Comparison of ENCODE assay signal across 14 cellular contexts in genomic region chr1:240803151-240803550, GRCh38.
DNase-seq lines count a peak whose midpoint lies in the region; ATAC-seq, FAIRE-seq and TF ChIP-seq lines count a peak whose summit lies in the region.
"Had no signal": no experiment of that assay in that cellular context is flagged by ENCODE, and none has a peak within 500 bp of the region (broad histone marks: within the 10 kb centered on the region; RNA-seq: fewer than 3 reads in every experiment).

No MANE protein-coding gene starts in this region.

- no TSS peak for BruUV-seq in HepG2 (replicated peaks; lab: Mats Ljungman, UMichigan)

- TF ChIP-seq POLR2A in HepG2 (IDR thresholded peaks at IDR 0.05; ENCODE audit: insufficient read depth in 1 of 2, low read depth in 2 of 2, low read length in 2 of 2) = no peak

- H3K4me3 ChIP-seq in liver (ENCODE audit: low read depth in 1 of 3, low read length in 3 of 3) (no peak overlapping the region), HepG2 (replicated peaks in 1 of 3; ENCODE audit: insufficient read depth in 1 of 3, low read depth in 2 of 3, low read length in 3 of 3) (no peak overlapping the region)

- TF ChIP-seq EP300 in HepG2 (IDR thresholded peaks at IDR 0.05; ENCODE audit: low read depth in 2 of 2, low read length in 2 of 2) = no peak
- TF ChIP-seq EP300 in HepG2 (CRISPR knock-in tag; IDR thresholded peaks at IDR 0.05; ENCODE audit: borderline replicate concordance) = no peak

- no peaks in the 10 kb centered on the region for H3K79me2 ChIP-seq in HepG2 (ENCODE audit: insufficient read depth, low read length)

- H4K20me1 ChIP-seq in HepG2 (ENCODE audit: insufficient read depth, low read length) = no peaks in the 10 kb centered on the region

- H3K36me3 ChIP-seq in liver (ENCODE audit: control insufficient read depth in 4 of 4, insufficient read depth in 3 of 4, low read depth in 1 of 4, low read length in 3 of 4) (no peaks in the 10 kb centered on the region), HepG2 (replicated peaks in 1 of 2; ENCODE audit: control insufficient read depth in 1 of 2, insufficient read depth in 2 of 2, low read length in 2 of 2) (no peaks in the 10 kb centered on the region)
- H3K36me3 ChIP-seq: BE2C had no signal

- H3K9me3 ChIP-seq in liver (ENCODE audit: control insufficient read depth in 4 of 4, low read length in 3 of 4) (no peaks in the 10 kb centered on the region), HepG2 (ENCODE audit: low read length) (no peaks in the 10 kb centered on the region)
- H3K9me3 ChIP-seq: BE2C had no signal

- TF ChIP-seq CTCF in liver (IDR thresholded peaks at IDR 0.05; ENCODE audit: low read depth, low read length, missing input control) = no peak
- TF ChIP-seq CTCF in HepG2 (CRISPR knock-in tag; IDR thresholded peaks at IDR 0.05) = no peak

- H3K4me2 ChIP-seq in HepG2 (ENCODE audit: low read depth, low read length) = no peak overlapping the region

- intact Hi-C loops in HepG2 (cut with micrococcal nuclease; ENCODE audit: unreplicated experiment) = no loop called here

- TF ChIP-seq RAD21 in liver (IDR thresholded peaks at IDR 0.05) (no peak), HepG2 (CRISPR knock-in tag; IDR thresholded peaks at IDR 0.05) (no peak)

- no peak overlapping the region for H2AFZ ChIP-seq in HepG2 (ENCODE audit: low read length)

- H3K4me3 Mint-ChIP-seq in activated CD8-positive, alpha-beta T cell treated with anti-CD3 and anti-CD28 coated beads, Interleukin-2, amount 10 ng/mL, durations not matched to agents 7 days and 5 days = no peak overlapping the region
- H3K4me3 Mint-ChIP-seq: activated naive CD8-positive, alpha-beta T cell; T-helper 2 cell treated with Interferon-gamma antibody and Interleukin-4, amounts not matched to agents 5 μg/mL and 100 μg/mL, for 36 hours had no signal

- FAIRE-seq in HepG2 (lab: Jason Lieb, UNC) = no peak

- no peak overlapping the region for H3K27ac Mint-ChIP-seq in activated CD8-positive, alpha-beta T cell treated with anti-CD3 and anti-CD28 coated beads, Interleukin-2, amount 10 ng/mL, durations not matched to agents 7 days and 5 days
- H3K27ac Mint-ChIP-seq: activated naive CD8-positive, alpha-beta T cell; T-helper 2 cell treated with Interferon-gamma antibody and Interleukin-4, amounts not matched to agents 5 μg/mL and 100 μg/mL, for 36 hours had no signal

- H3K27me3 ChIP-seq in liver (ENCODE audit: control insufficient read depth in 4 of 4, insufficient read depth in 4 of 4, low read length in 3 of 4) (no peaks in the 10 kb centered on the region), HepG2 (ENCODE audit: control insufficient read depth in 1 of 2, insufficient read depth in 2 of 2, low read length in 2 of 2) (no peaks in the 10 kb centered on the region)
- H3K27me3 ChIP-seq: BE2C had no signal

- H3K9ac ChIP-seq in liver (ENCODE audit: low read depth in 1 of 2, low read length in 2 of 2) (no peak overlapping the region), HepG2 (ENCODE audit: insufficient read depth, low read depth, low read length) (no peak overlapping the region)

- POLR2A ChIA-PET in HepG2 (lab: Yijun Ruan, JAX) = no interaction called here
- POLR2A ChIA-PET in activated CD8-positive, alpha-beta T cell treated with anti-CD3 and anti-CD28 coated beads, Interleukin-2, amount 10 ng/mL, durations not matched to agents 7 days and 5 days (lab: Charles Lee) = no interaction called here

- H3K4me1 ChIP-seq in liver (ENCODE audit: control insufficient read depth in 4 of 4, insufficient read depth in 4 of 4, low read length in 3 of 4) (no peaks in the 10 kb centered on the region), HepG2 (ENCODE audit: insufficient read depth, low read length) (no peaks in the 10 kb centered on the region)
- H3K4me1 ChIP-seq: BE2C had no signal

- in situ Hi-C loops in HepG2 (cut with HindIII; ENCODE audit: extremely low pct_ligation_motif_present, low pct_unique_long_range_greater_than_20kb) = no loop called here

- no peaks in the 10 kb centered on the region for H3K4me1 Mint-ChIP-seq in activated CD8-positive, alpha-beta T cell treated with anti-CD3 and anti-CD28 coated beads, Interleukin-2, amount 10 ng/mL, durations not matched to agents 7 days and 5 days (ENCODE audit: low read depth)

- H3K27me3 Mint-ChIP-seq in activated CD8-positive, alpha-beta T cell treated with anti-CD3 and anti-CD28 coated beads, Interleukin-2, amount 10 ng/mL, durations not matched to agents 7 days and 5 days (ENCODE audit: low read depth) = no peaks in the 10 kb centered on the region

- H3K9me3 Mint-ChIP-seq in activated CD8-positive, alpha-beta T cell treated with anti-CD3 and anti-CD28 coated beads, Interleukin-2, amount 10 ng/mL, durations not matched to agents 7 days and 5 days (ENCODE audit: insufficient read depth) = no peaks in the 10 kb centered on the region
- H3K9me3 Mint-ChIP-seq: T-helper 2 cell treated with Interferon-gamma antibody and Interleukin-4, amounts not matched to agents 5 μg/mL and 100 μg/mL, for 36 hours had no signal

- ATAC-seq in HepG2 (no peak), HG02870 (IDR thresholded peaks at IDR 0.05; ENCODE audit: unreplicated experiment) (no peak), GM19452 (IDR thresholded peaks at IDR 0.05; ENCODE audit: unreplicated experiment) (no peak)
- no peak for ATAC-seq in activated CD8-positive, alpha-beta T cell treated with anti-CD3 and anti-CD28 coated beads, Interleukin-2, amount 10 ng/mL, durations not matched to agents 7 days and 5 days

- DNase-seq in HepG2 (ENCODE audit: low spot score) (no peak), RPMI7951 (ENCODE audit: low read depth) (peak; percentile 43), fibroblast of peridontal ligament (ENCODE audit: extremely low read depth) (peak; percentile 56), foreskin melanocyte (no peak)
- DNase-seq in activated CD8-positive, alpha-beta T cell treated with anti-CD3 and anti-CD28 coated beads, Interleukin-2, amount 10 ng/mL, durations not matched to agents 7 days and 5 days = no peak
- DNase-seq: activated CD4-positive, alpha-beta T cell treated with anti-CD3 and anti-CD28 coated beads, Interleukin-2, amount 50 U/mL, for 48 hours; BE2C; effector CD4-positive, alpha-beta T cell; trophoblast cell had no signal

- H3K27ac ChIP-seq in liver (ENCODE audit: low read depth in 1 of 2, low read length in 2 of 2) = no peak overlapping the region
- H3K27ac ChIP-seq in HepG2 (ENCODE audit: extremely low read length, insufficient read depth, low read length) = no peak overlapping the region

- CTCF ChIA-PET in HepG2 (lab: Yijun Ruan, JAX; ENCODE audit: low intra/inter-chr PET ratio, low total read pairs) = no interaction called here
- CTCF ChIA-PET in activated CD8-positive, alpha-beta T cell treated with anti-CD3 and anti-CD28 coated beads, Interleukin-2, amount 10 ng/mL, durations not matched to agents 7 days and 5 days (lab: Charles Lee) = no interaction called here

- no peaks in the 10 kb centered on the region for H3K36me3 Mint-ChIP-seq in activated CD8-positive, alpha-beta T cell treated with anti-CD3 and anti-CD28 coated beads, Interleukin-2, amount 10 ng/mL, durations not matched to agents 7 days and 5 days (ENCODE audit: low read depth)
- H3K36me3 Mint-ChIP-seq: activated naive CD8-positive, alpha-beta T cell had no signal

TF ChIP-seq in liver, 16 proteins besides CTCF, POLR2A, EP300 and RAD21:
- TF ChIP-seq HNF4G (IDR thresholded peaks at IDR 0.05) (no peak), SP1 (IDR thresholded peaks at IDR 0.05) (peak; percentile 20), TAF1 (conservative IDR thresholded peaks at IDR 0.05) (no peak), MAX (IDR thresholded peaks at IDR 0.05) (no peak), YY1 (IDR thresholded peaks at IDR 0.05) (no peak)

TF ChIP-seq in HepG2, 621 proteins besides CTCF, POLR2A, EP300 and RAD21 (continues in another document):
- TF ChIP-seq SMAD3 (CRISPR knock-in tag; IDR thresholded peaks at IDR 0.05) = no peak
- no peak for TF ChIP-seq ZNF674 (CRISPR knock-in tag; IDR thresholded peaks at IDR 0.05; ENCODE audit: low read depth)
- TF ChIP-seq ZFP36L2 (CRISPR knock-in tag; IDR thresholded peaks at IDR 0.05) = no peak
- TF ChIP-seq BCL3 (CRISPR knock-in tag; IDR thresholded peaks at IDR 0.05) = no peak
- TF ChIP-seq ZXDC (CRISPR knock-in tag; IDR thresholded peaks at IDR 0.05) = no peak
- no peak for TF ChIP-seq ZNF460 (CRISPR knock-in tag; IDR thresholded peaks at IDR 0.05; ENCODE audit: borderline replicate concordance)
- no peak for TF ChIP-seq NFKBIZ (CRISPR knock-in tag; IDR thresholded peaks at IDR 0.05)
- TF ChIP-seq FOXC1 (CRISPR knock-in tag; IDR thresholded peaks at IDR 0.05; ENCODE audit: borderline replicate concordance) = no peak
- TF ChIP-seq HDAC2 (CRISPR knock-in tag; IDR thresholded peaks at IDR 0.05) = no peak

Comparison
In these comparisons a context has a peak if more than half of its experiments do, and no peak if none do; other contexts are left out.
1. DNase-seq: peak in RPMI7951 (single experiment) and fibroblast of peridontal ligament (single experiment); none in HepG2 (single experiment), foreskin melanocyte (single experiment) and activated CD8-positive, alpha-beta T cell treated with anti-CD3 and anti-CD28 coated beads, Interleukin-2, amount 10 ng/mL, durations not matched to agents 7 days and 5 days (single experiment).